In the genomic region with DNA sequence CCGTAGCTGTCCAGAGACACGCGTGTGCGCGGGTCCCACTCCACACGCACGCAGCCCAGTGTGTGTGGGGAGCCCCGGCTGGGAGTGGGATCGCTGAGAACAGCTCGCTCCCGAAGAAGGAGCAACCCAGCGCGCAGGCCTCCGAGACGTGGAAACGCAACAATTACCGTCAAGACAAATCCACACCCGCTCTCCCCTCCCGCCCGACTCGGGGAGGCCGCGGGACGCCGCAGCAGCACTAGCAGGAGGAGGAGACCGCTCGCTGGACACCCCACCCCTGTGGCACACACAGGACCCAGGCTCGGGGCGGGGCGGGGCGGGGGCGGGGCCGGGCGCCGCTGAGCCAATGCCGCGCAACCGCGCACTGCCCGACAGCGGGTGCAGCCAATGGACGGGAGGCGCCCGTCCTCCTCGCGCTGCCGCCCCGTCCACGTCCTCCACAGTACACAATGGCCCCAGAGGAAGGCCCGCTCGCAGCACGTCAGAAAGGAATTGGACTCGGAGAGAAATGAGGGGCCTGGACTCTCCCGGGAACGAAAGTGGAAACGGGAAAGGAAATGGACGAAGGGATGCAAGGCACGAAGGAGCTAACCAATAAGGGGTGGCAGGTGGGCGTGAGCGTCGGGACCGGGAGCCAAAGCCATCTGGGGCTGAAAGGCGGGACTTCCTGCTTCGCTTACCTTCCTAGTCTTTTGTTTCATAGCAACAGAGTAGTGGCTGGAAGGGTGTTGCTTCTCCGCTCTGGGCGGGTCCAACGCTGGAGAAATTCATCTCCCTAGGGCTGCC, we compare ENCODE assay signal across 8 cellular contexts. TPM values are rescaled to one million over a fixed set of nuclear protein-coding genes. Genes with fewer than 3 reads are reported as not detected.
DNase-seq lines count a peak whose midpoint lies in the region; ATAC-seq and TF ChIP-seq lines count a peak whose summit lies in the region.

A gene (minus strand): TSS at position 268 of the 786 bp plus-strand sequence. CDS start 1,435 bp downstream, outside the sequence.

- DNase-seq in A673 (ENCODE audit: low spot score) = peak; percentile 96
- DNase-seq in NCI-H2196 treated with DMSO at 0.1 percent for 48 hours (lab: John Stamatoyannopoulos, UW; ENCODE audit: unreplicated experiment) = peak; percentile 98
- DNase-seq in breast epithelium (ENCODE audit: low spot score in 2 of 2) = peak; percentile 88 to 92

- no TSS peak for BruUV-seq in A673 (replicated peaks; lab: Mats Ljungman, UMichigan)

- TF ChIP-seq CTCF in A673 (conservative IDR thresholded peaks at IDR 0.05; ENCODE audit: low read depth, low read length) = no peak
- no peak for TF ChIP-seq CTCF in VCaP (conservative IDR thresholded peaks at IDR 0.05)
- no peak for TF ChIP-seq CTCF in breast epithelium (IDR thresholded peaks at IDR 0.05)

- no peaks in the 10 kb centered on the region for H3K9me3 ChIP-seq in A673 (ENCODE audit: low read depth, low read length, poor library complexity, severe bottlenecking)
- no peaks in the 10 kb centered on the region for H3K9me3 ChIP-seq in breast epithelium
- H3K9me3 ChIP-seq in iPS-18a (ENCODE audit: control insufficient read depth, low read depth, low read length) = no peaks in the 10 kb centered on the region
- no peaks in the 10 kb centered on the region for H3K9me3 ChIP-seq in skeletal muscle satellite cell (replicated peaks; ENCODE audit: low read length)

- peak within 1 kb of the TSS; percentile 88 for H3K4me3 ChIP-seq in A673 (ENCODE audit: low read depth, low read length, poor library complexity, severe bottlenecking)
- peak within 1 kb of the TSS; percentile 81 to 98 (median 83) for H3K4me3 ChIP-seq in breast epithelium
- peak within 1 kb of the TSS; percentile 96 for H3K4me3 ChIP-seq in iPS-18a (ENCODE audit: low read length)
- H3K4me3 ChIP-seq in skeletal muscle satellite cell (ENCODE audit: low read length) = peak within 1 kb of the TSS; percentile 93

- POLR2A ChIA-PET in A673 (lab: Charles Lee; ENCODE audit: low non-redundant PET) = no interaction called here

- H3K4me1 ChIP-seq in A673 (ENCODE audit: insufficient read depth, low read length, poor library complexity, severe bottlenecking) = peaks cover 34% of the 10 kb centered on the region
- H3K4me1 ChIP-seq in breast epithelium = peaks cover 0 to 13% of the 10 kb centered on the region in 2 donors
- peaks cover 20% of the 10 kb centered on the region for H3K4me1 ChIP-seq in iPS-18a (ENCODE audit: control insufficient read depth, low read depth, low read length)
- peaks cover 35% of the 10 kb centered on the region for H3K4me1 ChIP-seq in skeletal muscle satellite cell (ENCODE audit: control insufficient read depth, insufficient read depth, low read length)

- CTCF ChIA-PET in A673 (lab: Charles Lee) = no interaction called here

- TF ChIP-seq POLR2A in breast epithelium (IDR thresholded peaks at IDR 0.05) = peak; percentile 63

- intact Hi-C loops in A673 (cut with micrococcal nuclease; ENCODE audit: unreplicated experiment) (loop anchor here (5.0 kb wide), 1 partner anchor 177 kb away; no protein-coding TSS in a partner anchor), breast epithelium (cut with DNase I; ENCODE audit: low total_unique reads) (no loop called here)

- H3K36me3 ChIP-seq in A673 (ENCODE audit: insufficient read depth, low read length, poor library complexity, severe bottlenecking) (peaks cover 6% of the 10 kb centered on the region), breast epithelium (no peaks in the 10 kb centered on the region), iPS-18a (ENCODE audit: control insufficient read depth, low read depth, low read length) (peaks cover 5% of the 10 kb centered on the region), skeletal muscle satellite cell (ENCODE audit: insufficient read depth, low read length) (peaks cover 12% of the 10 kb centered on the region)

- H3K27me3 ChIP-seq in A673 (replicated peaks; ENCODE audit: insufficient read depth, low read depth, low read length, poor library complexity) (no peaks in the 10 kb centered on the region), breast epithelium (no peaks in the 10 kb centered on the region), iPS-18a (ENCODE audit: control insufficient read depth, insufficient read depth, low read length) (no peaks in the 10 kb centered on the region), skeletal muscle satellite cell (ENCODE audit: control insufficient read depth, insufficient read depth, low read length) (no peaks in the 10 kb centered on the region)

- peak within 1 kb of the TSS; percentile 86 for H3K4me2 ChIP-seq in skeletal muscle satellite cell (ENCODE audit: low read length)

- ATAC-seq in GM18870 (IDR thresholded peaks at IDR 0.05; ENCODE audit: unreplicated experiment) (peak; percentile 86), HG03135 (IDR thresholded peaks at IDR 0.05; ENCODE audit: unreplicated experiment) (peak; percentile 79)

- H3K27ac ChIP-seq in A673 (ENCODE audit: low read depth, low read length, poor library complexity, severe bottlenecking) (peak within 1 kb of the TSS; percentile 87), VCaP (peak within 1 kb of the TSS; percentile 86), breast epithelium (peak within 1 kb of the TSS; percentile 97), iPS-18a (ENCODE audit: low read length) (peak within 1 kb of the TSS; percentile 85)

- peak within 1 kb of the TSS; percentile 78 for H3K9ac ChIP-seq in iPS-18a (ENCODE audit: low read length)
- H3K9ac ChIP-seq in skeletal muscle satellite cell (ENCODE audit: low read depth, low read length) = peak within 1 kb of the TSS; percentile 98

RNA-seq across cellular contexts. Expression of the gene that starts here (rescaled TPM):
- 23.3 and 27.9 TPM in 2 replicates for total RNA-seq in A673 (2021)
- total RNA-seq in breast epithelium = 100 to 1,000 TPM in 1 of 3 donors, 10 to 100 TPM in 2; 57.7 to 107 (median 70.8) TPM
- total RNA-seq in skeletal muscle satellite cell (2012; rRNA removed) = 31.7 and 34.5 TPM in 2 replicates

Comparison
In these comparisons a context has a peak if more than half of its experiments do, and no peak if none do; other contexts are left out.
1. Peak in every context shown above with its lines: DNase-seq, ATAC-seq, H3K4me3 ChIP-seq and H3K27ac ChIP-seq.